In genomic region chr16:7316266-7316888, GRCh38 we compare ENCODE assay signal across 20 cellular contexts. TPM values are rescaled to one million over a fixed set of nuclear protein-coding genes. Genes with fewer than 3 reads are reported as not detected.
DNase-seq lines count a peak whose midpoint lies in the region; ATAC-seq, FAIRE-seq and TF ChIP-seq lines count a peak whose summit lies in the region.
"Had no signal": no experiment of that assay in that cellular context is flagged by ENCODE, and none has a peak within 500 bp of the region (broad histone marks: within the 10 kb centered on the region; RNA-seq: fewer than 3 reads in every experiment).

No MANE protein-coding gene starts in this region.

- POLR2A ChIA-PET in HepG2 (lab: Yijun Ruan, JAX), result no interaction called here

- no peak for FAIRE-seq in HepG2 (lab: Jason Lieb, UNC)
- FAIRE-seq in bronchial epithelial cell (lab: Jason Lieb, UNC), result peak; percentile 18
- FAIRE-seq: D721Med, G401.6, GM12891, GM19239, H1 had no signal

- TF ChIP-seq RAD21 in HepG2 (CRISPR knock-in tag; IDR thresholded peaks at IDR 0.05), result no peak

- CTCF ChIA-PET in HepG2 (lab: Yijun Ruan, JAX; ENCODE audit: low intra/inter-chr PET ratio, low total read pairs), result no interaction called here

- H3K9me3 ChIP-seq in HepG2 (ENCODE audit: low read length) (0 out of 2 replicates have a peak, but pooled peaks cover 6% of the 10 kb centered on the region), right lobe of liver (no peaks in the 10 kb centered on the region), lower lobe of right lung (no peaks in the 10 kb centered on the region)

- TF ChIP-seq POLR2A in HepG2 (IDR thresholded peaks at IDR 0.05; ENCODE audit: insufficient read depth in 1 of 2, low read depth in 2 of 2, low read length in 2 of 2), result no peak
- TF ChIP-seq POLR2A in right lobe of liver (IDR thresholded peaks at IDR 0.05), result no peak

- no peak for DNase-seq in HepG2 (ENCODE audit: low spot score)
- DNase-seq in right lobe of liver, result no peak
- DNase-seq in bronchial epithelial cell (ENCODE audit: low read depth), result no peak
- DNase-seq in kidney glomerular epithelial cell (lab: John Stamatoyannopoulos, UW), result peak; percentile 98
- DNase-seq in renal cortical epithelial cell (ENCODE audit: low read depth), result peak; percentile 18
- DNase-seq in NCI-H2227 (lab: John Stamatoyannopoulos, UW; ENCODE audit: unreplicated experiment), result no peak
- no peak for DNase-seq in lower lobe of right lung
- DNase-seq in activated naive CD4-positive, alpha-beta T cell treated with anti-CD3 and anti-CD28 coated beads, Interleukin-2, amount 50 U/mL, for 16 hours, result no peak
- DNase-seq: BE2C; C1 segment of cervical spinal cord; CD4-positive, CD25-positive, alpha-beta regulatory T cell; CD8-positive, alpha-beta memory T cell; H9 had no signal

- no peak overlapping the region for H3K9ac ChIP-seq in HepG2 (ENCODE audit: insufficient read depth, low read depth, low read length)

- no peaks in the 10 kb centered on the region for H4K20me1 ChIP-seq in HepG2 (ENCODE audit: insufficient read depth, low read length)

- H3K4me2 ChIP-seq in HepG2 (ENCODE audit: low read depth, low read length), result no peak overlapping the region

- H3K27ac ChIP-seq in HepG2 (ENCODE audit: extremely low read length, insufficient read depth, low read length) (no peak overlapping the region), right lobe of liver (no peak overlapping the region), lower lobe of right lung (no peak overlapping the region)

- in situ Hi-C loops in HepG2 (cut with HindIII; ENCODE audit: extremely low pct_ligation_motif_present, low pct_unique_long_range_greater_than_20kb), result no loop called here

- H3K79me2 ChIP-seq in HepG2 (ENCODE audit: insufficient read depth, low read length), result no peaks in the 10 kb centered on the region

- ATAC-seq in HepG2 (no peak), right lobe of liver (no peak), lower lobe of right lung (no peak)

- TF ChIP-seq EP300 in HepG2 (IDR thresholded peaks at IDR 0.05; ENCODE audit: low read depth in 2 of 2, low read length in 2 of 2) (no peak), HepG2 (CRISPR knock-in tag; IDR thresholded peaks at IDR 0.05; ENCODE audit: borderline replicate concordance) (no peak)

- no peak overlapping the region for H2AFZ ChIP-seq in HepG2 (ENCODE audit: low read length)

- H3K36me3 ChIP-seq in HepG2 (replicated peaks in 1 of 2; ENCODE audit: control insufficient read depth in 1 of 2, insufficient read depth in 2 of 2, low read length in 2 of 2), result no peaks in the 10 kb centered on the region
- H3K36me3 ChIP-seq in right lobe of liver, result no peaks in the 10 kb centered on the region
- H3K36me3 ChIP-seq in bronchial epithelial cell (ENCODE audit: control insufficient read depth, insufficient read depth, low read length), result no peaks in the 10 kb centered on the region
- no peaks in the 10 kb centered on the region for H3K36me3 ChIP-seq in lower lobe of right lung
- H3K36me3 ChIP-seq: BE2C had no signal

- H3K27me3 ChIP-seq in HepG2 (ENCODE audit: control insufficient read depth in 1 of 2, insufficient read depth in 2 of 2, low read length in 2 of 2), result no peaks in the 10 kb centered on the region
- no peaks in the 10 kb centered on the region for H3K27me3 ChIP-seq in right lobe of liver
- H3K27me3 ChIP-seq in bronchial epithelial cell (ENCODE audit: control insufficient read depth, insufficient read depth, low read length), result no peaks in the 10 kb centered on the region
- no peaks in the 10 kb centered on the region for H3K27me3 ChIP-seq in lower lobe of right lung (ENCODE audit: low read depth)
- H3K27me3 ChIP-seq: BE2C had no signal

- H3K4me3 ChIP-seq in HepG2 (replicated peaks in 1 of 3; ENCODE audit: insufficient read depth in 1 of 3, low read depth in 2 of 3, low read length in 3 of 3) (no peak overlapping the region), right lobe of liver (no peak overlapping the region), bronchial epithelial cell (ENCODE audit: low read depth, low read length) (no peak overlapping the region), lower lobe of right lung (no peak overlapping the region)

- BruUV-seq in HepG2 (replicated peaks; lab: Mats Ljungman, UMichigan), result no TSS peak

- intact Hi-C loops in HepG2 (cut with micrococcal nuclease; ENCODE audit: unreplicated experiment) (loop anchor here (10.0 kb wide), 1 partner anchor 988 kb away; no protein-coding TSS in a partner anchor), right lobe of liver (cut with DNase I) (no loop called here), lower lobe of right lung (cut with DNase I) (no loop called here)

- no peak for TF ChIP-seq CTCF in HepG2 (CRISPR knock-in tag; IDR thresholded peaks at IDR 0.05)
- TF ChIP-seq CTCF in right lobe of liver (IDR thresholded peaks at IDR 0.05), result no peak
- TF ChIP-seq CTCF in bronchial epithelial cell (IDR thresholded peaks at IDR 0.05; ENCODE audit: insufficient read depth, low read length, severe bottlenecking), result no peak
- no peak for TF ChIP-seq CTCF in lower lobe of right lung (IDR thresholded peaks at IDR 0.05)

- no peaks in the 10 kb centered on the region for H3K4me1 ChIP-seq in HepG2 (ENCODE audit: insufficient read depth, low read length)
- H3K4me1 ChIP-seq in right lobe of liver, result no peaks in the 10 kb centered on the region
- H3K4me1 ChIP-seq in lower lobe of right lung, result no peaks in the 10 kb centered on the region
- H3K4me1 ChIP-seq: BE2C had no signal

TF ChIP-seq in HepG2, 621 proteins besides CTCF, POLR2A, EP300 and RAD21:
- TF ChIP-seq GZF1 (CRISPR knock-in tag; IDR thresholded peaks at IDR 0.05) (no peak), TBX3 (IDR thresholded peaks at IDR 0.05; ENCODE audit: borderline replicate concordance) (0 out of 2 replicates have a peak, but pooled peaks have one; percentile 9)

RNA-seq across cellular contexts. Expression of gene RBFOX1, which starts 16.3 kb away (rescaled TPM):
- not detected in 2 replicates for total RNA-seq in HepG2 (2016; rRNA removed; fragmentation: Illumina TruSeq; extraction: Trizol)
- not detected in 2 replicates for total RNA-seq in HepG2 (2016; cell fraction: cytosol; rRNA removed; fragmentation: Illumina TruSeq; extraction: Trizol; ENCODE audit: low read depth)
- total RNA-seq in HepG2 (2016; cell fraction: insoluble cytoplasmic fraction; rRNA removed; fragmentation: Illumina TruSeq; extraction: Trizol), result not detected in 2 replicates
- not detected in 2 replicates for total RNA-seq in HepG2 (2016; cell fraction: membrane; rRNA removed; fragmentation: Illumina TruSeq; extraction: Trizol)
- total RNA-seq in HepG2 (2016; cell fraction: nucleus; rRNA removed; fragmentation: Illumina TruSeq; extraction: Trizol), result not detected in 2 replicates
- not detected in 2 replicates for polyA plus RNA-seq in HepG2 (2011; rRNA removed)
- polyA plus RNA-seq in HepG2 (2011; cell fraction: cytosol; rRNA removed), result not detected in 2 replicates
- polyA plus RNA-seq in HepG2 (2011; cell fraction: nucleus; rRNA removed), result not detected in 2 replicates
- polyA plus RNA-seq in HepG2 (2012), result not detected in 2 replicates
- not detected in 2 replicates for polyA plus RNA-seq in HepG2 (2016; cell fraction: cytosol; fragmentation: Illumina TruSeq; extraction: Trizol; ENCODE audit: low read depth)
- not detected in 2 replicates for polyA plus RNA-seq in HepG2 (2016; cell fraction: insoluble cytoplasmic fraction; fragmentation: Illumina TruSeq; extraction: Trizol; ENCODE audit: low read depth)
- polyA plus RNA-seq in HepG2 (2016; cell fraction: membrane; fragmentation: Illumina TruSeq; extraction: Trizol; ENCODE audit: low read depth), result not detected in 2 replicates
- not detected in 2 replicates for polyA plus RNA-seq in HepG2 (2016; cell fraction: nucleus; fragmentation: Illumina TruSeq; extraction: Trizol; ENCODE audit: insufficient read depth, low read depth)
- not detected in 2 replicates for polyA minus RNA-seq in HepG2 (2011; rRNA and poly(A)+ RNA removed; ENCODE audit: low replicate concordance)
- polyA minus RNA-seq in HepG2 (2011; cell fraction: cytosol; rRNA and poly(A)+ RNA removed), result not detected in 2 replicates
- not detected in 2 replicates for polyA minus RNA-seq in HepG2 (2011; cell fraction: nucleus; rRNA and poly(A)+ RNA removed)
- total RNA-seq in right lobe of liver, result under 1 TPM in 1 of 6 experiments, not detected in 5; 0.19 TPM
- total RNA-seq in bronchial epithelial cell, result not detected in 2 replicates
- not detected in 2 replicates for total RNA-seq in renal cortical epithelial cell
- total RNA-seq in lower lobe of right lung, result not detected
- total RNA-seq: A172; CD4-positive, CD25-positive, alpha-beta regulatory T cell; CD8-positive, alpha-beta memory T cell; HT-29 had no signal
- polyA plus RNA-seq: CD4-positive, CD25-positive, alpha-beta regulatory T cell; CD8-positive, alpha-beta memory T cell had no signal

Comparison
In these comparisons a context has a peak if more than half of its experiments do, and no peak if none do; other contexts are left out.
1. DNase-seq: peak in kidney glomerular epithelial cell (single experiment) and renal cortical epithelial cell (single experiment); none in HepG2 (single experiment), right lobe of liver (0 of 3), bronchial epithelial cell (single experiment), NCI-H2227 (single experiment), lower lobe of right lung (single experiment) and activated naive CD4-positive, alpha-beta T cell treated with anti-CD3 and anti-CD28 coated beads, Interleukin-2, amount 50 U/mL, for 16 hours (single experiment).